Comparison of ENCODE assay signal across 29 cellular contexts in genomic region chr9:130484362-130485072, GRCh38. TPM values are rescaled to one million over a fixed set of nuclear protein-coding genes. Genes with fewer than 3 reads are reported as not detected.
"Had no signal": no experiment of that assay in that cellular context is flagged by ENCODE, and none has a peak within 500 bp of the region (broad histone marks: within the 10 kb centered on the region; RNA-seq: fewer than 3 reads in every experiment).

No MANE protein-coding gene starts in this region.

- H3K27ac Mint-ChIP-seq: activated CD4-positive, alpha-beta memory T cell treated with anti-CD3 and anti-CD28 coated beads, Interleukin-2, amount 10 ng/mL, durations not matched to agents 7 days and 5 days; activated CD4-positive, alpha-beta T cell treated with anti-CD3 and anti-CD28 coated beads, Interleukin-2, amount 10 ng/mL, durations not matched to agents 24 days and 14 days; activated naive CD4-positive, alpha-beta T cell treated with anti-CD3 and anti-CD28 coated beads, Interleukin-2, amount 10 ng/mL, durations not matched to agents 7 days and 5 days; activated naive CD8-positive, alpha-beta T cell treated with anti-CD3 and anti-CD28 coated beads, Interleukin-2, amount 10 ng/mL, durations not matched to agents 7 days and 5 days; activated T-cell treated with anti-CD3 and anti-CD28 coated beads, Interleukin-2, amount 50 U/mL, for 24 hours; dendritic cell treated with granulocyte-macrophage colony-stimulating factor and Interleukin-4, amounts not matched to agents 40 ng/mL and 50 ng/mL, for 4 days; natural killer cell treated with Interleukin-12 subunit alpha and Interleukin-12 subunit beta and Interleukin-15 and Interleukin-18, amount 100 ng/mL, for 72 hours; stimulated activated effector memory CD8-positive, alpha-beta T cell treated with anti-CD3 and anti-CD28 coated beads, Interleukin-12 subunit alpha, Interleukin-12 subunit beta, amount 100 ng/mL, for 72 hours; stimulated activated naive CD8-positive, alpha-beta T cell treated with anti-CD3 and anti-CD28 coated beads, Interleukin-15, Interleukin-2, amounts not matched to agents 100 ng/mL and 50 ng/mL, for 24 hours; T-helper 17 cell had no signal

- H3K27me3 ChIP-seq: breast epithelium, esophagus squamous epithelium, pancreas, right lobe of liver, thyroid gland, upper lobe of right lung had no signal

- H3K36me3 ChIP-seq: breast epithelium, pancreas had no signal

- H3K27ac ChIP-seq: breast epithelium, epithelial cell of prostate, esophagus squamous epithelium, pancreas, right lobe of liver, thyroid gland, upper lobe of right lung had no signal

- H3K4me3 Mint-ChIP-seq: activated CD4-positive, alpha-beta memory T cell treated with anti-CD3 and anti-CD28 coated beads, Interleukin-2, amount 10 ng/mL, durations not matched to agents 7 days and 5 days; activated CD4-positive, alpha-beta T cell treated with anti-CD3 and anti-CD28 coated beads, Interleukin-2, amount 10 ng/mL, durations not matched to agents 24 days and 14 days; activated naive CD4-positive, alpha-beta T cell treated with anti-CD3 and anti-CD28 coated beads, Interleukin-2, amount 10 ng/mL, durations not matched to agents 7 days and 5 days; activated naive CD8-positive, alpha-beta T cell treated with anti-CD3 and anti-CD28 coated beads, Interleukin-2, amount 10 ng/mL, durations not matched to agents 7 days and 5 days; activated T-cell treated with anti-CD3 and anti-CD28 coated beads, Interleukin-2, amount 50 U/mL, for 24 hours; dendritic cell treated with granulocyte-macrophage colony-stimulating factor and Interleukin-4, amounts not matched to agents 40 ng/mL and 50 ng/mL, for 4 days; natural killer cell treated with Interleukin-12 subunit alpha and Interleukin-12 subunit beta and Interleukin-15 and Interleukin-18, amount 100 ng/mL, for 72 hours; stimulated activated effector memory CD8-positive, alpha-beta T cell treated with anti-CD3 and anti-CD28 coated beads, Interleukin-12 subunit alpha, Interleukin-12 subunit beta, amount 100 ng/mL, for 72 hours; stimulated activated naive CD8-positive, alpha-beta T cell treated with anti-CD3 and anti-CD28 coated beads, Interleukin-15, Interleukin-2, amounts not matched to agents 100 ng/mL and 50 ng/mL, for 24 hours; T-helper 17 cell had no signal

- H3K9me3 Mint-ChIP-seq: activated CD4-positive, alpha-beta memory T cell treated with anti-CD3 and anti-CD28 coated beads, Interleukin-2, amount 10 ng/mL, durations not matched to agents 7 days and 5 days; activated CD4-positive, alpha-beta T cell treated with anti-CD3 and anti-CD28 coated beads, Interleukin-2, amount 10 ng/mL, durations not matched to agents 24 days and 14 days; activated naive CD4-positive, alpha-beta T cell treated with anti-CD3 and anti-CD28 coated beads, Interleukin-2, amount 10 ng/mL, durations not matched to agents 7 days and 5 days; activated naive CD8-positive, alpha-beta T cell treated with anti-CD3 and anti-CD28 coated beads, Interleukin-2, amount 10 ng/mL, durations not matched to agents 7 days and 5 days; activated T-cell treated with anti-CD3 and anti-CD28 coated beads, Interleukin-2, amount 50 U/mL, for 24 hours; dendritic cell treated with granulocyte-macrophage colony-stimulating factor and Interleukin-4, amounts not matched to agents 40 ng/mL and 50 ng/mL, for 4 days; natural killer cell treated with Interleukin-12 subunit alpha and Interleukin-12 subunit beta and Interleukin-15 and Interleukin-18, amount 100 ng/mL, for 72 hours; stimulated activated effector memory CD8-positive, alpha-beta T cell treated with anti-CD3 and anti-CD28 coated beads, Interleukin-12 subunit alpha, Interleukin-12 subunit beta, amount 100 ng/mL, for 72 hours; stimulated activated naive CD8-positive, alpha-beta T cell treated with anti-CD3 and anti-CD28 coated beads, Interleukin-15, Interleukin-2, amounts not matched to agents 100 ng/mL and 50 ng/mL, for 24 hours had no signal

- DNase-seq: activated CD4-positive, alpha-beta memory T cell treated with anti-CD3 and anti-CD28 coated beads, Interleukin-2, amount 10 ng/mL, durations not matched to agents 7 days and 5 days; activated CD4-positive, alpha-beta T cell treated with anti-CD3 and anti-CD28 coated beads, Interleukin-2, amount 10 ng/mL, durations not matched to agents 24 days and 14 days; activated CD4-positive, CD25-positive, alpha-beta regulatory T cell treated with anti-CD3 and anti-CD28 coated beads, Interleukin-2, amount 50 U/mL, for 72 hours; activated CD8-positive, alpha-beta memory T cell treated with anti-CD3 and anti-CD28 coated beads, Interleukin-2, amount 50 U/mL, for 48 hours; activated gamma-delta T cell; activated naive CD4-positive, alpha-beta T cell treated with anti-CD3 and anti-CD28 coated beads, Interleukin-2, amount 10 ng/mL, durations not matched to agents 7 days and 5 days; activated naive CD8-positive, alpha-beta T cell treated with anti-CD3 and anti-CD28 coated beads, Interleukin-2, amount 10 ng/mL, durations not matched to agents 7 days and 5 days; activated T-cell treated with anti-CD3 and anti-CD28 coated beads, Interleukin-2, amount 50 U/mL, for 24 hours; amniotic stem cell; central memory CD4-positive, alpha-beta T cell; effector CD8-positive, alpha-beta T cell; esophagus squamous epithelium; foreskin melanocyte; left ventricle myocardium superior; mucosa of descending colon; nucleus accumbens; right lobe of liver; stimulated activated CD4-positive, alpha-beta T cell treated with anti-CD3 and anti-CD28 coated beads, Interleukin-4, amount 100 ng/mL, for 24 hours; T-helper 17 cell; T1000; thyroid gland; upper lobe of right lung had no signal

- H3K4me3 ChIP-seq: breast epithelium, esophagus squamous epithelium, mucosa of descending colon, pancreas, right lobe of liver, thyroid gland, upper lobe of right lung had no signal

- H3K9me3 ChIP-seq: breast epithelium, esophagus squamous epithelium, mucosa of descending colon, pancreas, right lobe of liver, thyroid gland, upper lobe of right lung had no signal

- H3K36me3 Mint-ChIP-seq: activated naive CD4-positive, alpha-beta T cell treated with anti-CD3 and anti-CD28 coated beads, Interleukin-2, amount 10 ng/mL, durations not matched to agents 7 days and 5 days; activated naive CD8-positive, alpha-beta T cell treated with anti-CD3 and anti-CD28 coated beads, Interleukin-2, amount 10 ng/mL, durations not matched to agents 7 days and 5 days; natural killer cell treated with Interleukin-12 subunit alpha and Interleukin-12 subunit beta and Interleukin-15 and Interleukin-18, amount 100 ng/mL, for 72 hours had no signal

- H3K4me1 Mint-ChIP-seq: activated CD4-positive, alpha-beta memory T cell treated with anti-CD3 and anti-CD28 coated beads, Interleukin-2, amount 10 ng/mL, durations not matched to agents 7 days and 5 days; activated CD4-positive, alpha-beta T cell treated with anti-CD3 and anti-CD28 coated beads, Interleukin-2, amount 10 ng/mL, durations not matched to agents 24 days and 14 days; activated naive CD4-positive, alpha-beta T cell treated with anti-CD3 and anti-CD28 coated beads, Interleukin-2, amount 10 ng/mL, durations not matched to agents 7 days and 5 days; activated naive CD8-positive, alpha-beta T cell treated with anti-CD3 and anti-CD28 coated beads, Interleukin-2, amount 10 ng/mL, durations not matched to agents 7 days and 5 days; stimulated activated effector memory CD8-positive, alpha-beta T cell treated with anti-CD3 and anti-CD28 coated beads, Interleukin-12 subunit alpha, Interleukin-12 subunit beta, amount 100 ng/mL, for 72 hours had no signal

- H3K4me1 ChIP-seq: breast epithelium, esophagus squamous epithelium, pancreas, right lobe of liver, thyroid gland, upper lobe of right lung had no signal

RNA-seq across cellular contexts. Expression of gene ASS1, which starts 39.8 kb away (rescaled TPM):
- total RNA-seq: natural killer cell treated with Interleukin-12 subunit alpha and Interleukin-12 subunit beta and Interleukin-15 and Interleukin-18, amount 100 ng/mL, for 72 hours; T-helper 17 cell had no signal
